ENCODE assay signal across 1 cellular context in the genomic region with DNA sequence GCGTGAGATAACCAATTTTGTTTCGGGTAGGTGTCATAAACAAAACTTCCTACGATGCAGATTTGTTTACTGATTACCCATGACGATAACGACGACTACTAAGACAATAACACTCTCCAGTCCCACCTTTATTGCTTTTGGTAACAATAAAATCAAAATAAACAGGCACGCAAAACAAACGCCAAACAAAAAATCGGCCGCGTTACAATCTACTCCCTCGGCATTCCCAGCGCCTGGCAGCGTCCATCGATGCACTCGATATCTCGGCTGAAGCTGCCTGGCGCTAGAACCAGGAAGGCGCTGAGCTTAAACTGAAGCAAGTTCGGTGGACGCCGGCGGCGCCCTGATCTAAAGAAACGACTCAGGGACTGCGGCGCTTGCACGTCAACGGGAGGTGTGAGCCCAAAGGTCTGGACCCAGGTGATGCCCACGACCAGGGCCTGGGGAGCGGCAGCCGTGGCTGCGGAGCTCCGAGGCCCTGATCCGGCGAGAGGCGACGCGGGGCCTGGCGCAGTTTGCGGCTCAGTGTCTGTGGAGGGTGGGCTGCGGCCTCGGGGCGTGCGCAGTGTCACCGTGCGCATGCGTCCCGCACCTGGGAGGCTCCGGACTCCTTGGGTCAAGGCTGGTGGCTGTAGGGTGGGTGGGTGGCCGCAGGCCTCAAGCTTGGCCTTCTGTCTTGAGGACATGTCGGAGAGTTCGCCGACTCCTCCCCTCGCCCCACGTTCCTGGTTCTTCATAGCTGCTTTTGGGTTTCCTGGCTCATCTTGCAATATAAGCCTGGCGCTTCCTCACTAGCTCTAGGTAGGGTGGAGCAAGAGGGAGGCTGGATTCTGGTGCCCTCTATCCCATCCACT.
TF ChIP-seq lines count a peak whose summit lies in the region.

A gene with protein sequence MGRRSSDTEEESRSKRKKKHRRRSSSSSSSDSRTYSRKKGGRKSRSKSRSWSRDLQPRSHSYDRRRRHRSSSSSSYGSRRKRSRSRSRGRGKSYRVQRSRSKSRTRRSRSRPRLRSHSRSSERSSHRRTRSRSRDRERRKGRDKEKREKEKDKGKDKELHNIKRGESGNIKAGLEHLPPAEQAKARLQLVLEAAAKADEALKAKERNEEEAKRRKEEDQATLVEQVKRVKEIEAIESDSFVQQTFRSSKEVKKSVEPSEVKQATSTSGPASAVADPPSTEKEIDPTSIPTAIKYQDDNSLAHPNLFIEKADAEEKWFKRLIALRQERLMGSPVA (plus strand): TSS at position 286 of the 854 bp plus-strand sequence. CDS start 12,016 bp downstream, outside the sequence.

TF ChIP-seq in HepG2, 621 proteins besides CTCF, POLR2A, EP300 and RAD21 (continues in another document):
- peak; percentile 34; the same call in 1 of the 2 replicates for TF ChIP-seq KDM4B (CRISPR knock-in tag; IDR thresholded peaks at IDR 0.05)
- TF ChIP-seq AKAP8 (CRISPR knock-in tag; IDR thresholded peaks at IDR 0.05), result no peak
- TF ChIP-seq ATF1 (CRISPR knock-in tag; IDR thresholded peaks at IDR 0.05), result peak; percentile 50; the same call in 1 of the 2 replicates
- TF ChIP-seq ELF4 (CRISPR knock-in tag; IDR thresholded peaks at IDR 0.05; ENCODE audit: borderline replicate concordance), result peak; percentile 97
- no peak for TF ChIP-seq ZNF343 (CRISPR knock-in tag; IDR thresholded peaks at IDR 0.05)
- TF ChIP-seq, protein P1, sequence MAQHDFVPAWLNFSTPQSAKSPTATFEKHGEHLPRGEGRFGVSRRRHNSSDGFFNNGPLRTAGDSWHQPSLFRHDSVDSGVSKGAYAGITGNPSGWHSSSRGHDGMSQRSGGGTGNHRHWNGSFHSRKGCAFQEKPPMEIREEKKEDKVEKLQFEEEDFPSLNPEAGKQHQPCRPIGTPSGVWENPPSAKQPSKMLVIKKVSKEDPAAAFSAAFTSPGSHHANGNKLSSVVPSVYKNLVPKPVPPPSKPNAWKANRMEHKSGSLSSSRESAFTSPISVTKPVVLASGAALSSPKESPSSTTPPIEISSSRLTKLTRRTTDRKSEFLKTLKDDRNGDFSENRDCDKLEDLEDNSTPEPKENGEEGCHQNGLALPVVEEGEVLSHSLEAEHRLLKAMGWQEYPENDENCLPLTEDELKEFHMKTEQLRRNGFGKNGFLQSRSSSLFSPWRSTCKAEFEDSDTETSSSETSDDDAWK (CRISPR knock-in tag; IDR thresholded peaks at IDR 0.05), result no peak
- TF ChIP-seq, protein P2, sequence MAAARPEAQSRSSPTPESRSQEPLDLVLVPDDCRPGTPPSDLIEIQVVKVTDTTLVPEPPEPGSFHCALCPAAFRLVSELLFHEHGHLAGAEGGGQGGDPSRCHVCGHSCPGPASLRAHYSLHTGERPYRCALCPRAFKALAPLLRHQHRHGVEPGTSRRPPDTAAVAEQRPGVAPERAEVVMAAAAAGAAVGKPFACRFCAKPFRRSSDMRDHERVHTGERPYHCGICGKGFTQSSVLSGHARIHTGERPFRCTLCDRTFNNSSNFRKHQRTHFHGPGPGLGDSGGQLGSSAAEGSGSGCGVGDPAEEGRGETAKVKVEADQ (CRISPR knock-in tag; IDR thresholded peaks at IDR 0.05; ENCODE audit: borderline replicate concordance), result peak; percentile 87
- no peak; the same call in 1 of the 2 replicates for TF ChIP-seq ZNF101 (CRISPR knock-in tag; IDR thresholded peaks at IDR 0.05; ENCODE audit: borderline replicate concordance, low read depth)
- TF ChIP-seq IKZF4 (CRISPR knock-in tag; IDR thresholded peaks at IDR 0.05; ENCODE audit: borderline replicate concordance, low read depth, not compliant biosample characterization), result peak; percentile 73
- TF ChIP-seq ONECUT2 (CRISPR knock-in tag; IDR thresholded peaks at IDR 0.05), result 0 out of 2 replicates have a peak, but pooled peaks have one; percentile 33
- TF ChIP-seq TAF15 (IDR thresholded peaks at IDR 0.05; ENCODE audit: low read depth, low read length, poor library complexity, severe bottlenecking), result no peak
- TF ChIP-seq ZNF33B (CRISPR knock-in tag; IDR thresholded peaks at IDR 0.05), result peak; percentile 82; the same call in 1 of the 2 replicates
- TF ChIP-seq ZNF678 (CRISPR knock-in tag; IDR thresholded peaks at IDR 0.05), result 0 out of 2 replicates have a peak, but pooled peaks have one; percentile 20
- TF ChIP-seq NFKBIZ (CRISPR knock-in tag; IDR thresholded peaks at IDR 0.05), result peak; percentile 58; the same call in 1 of the 2 replicates
- TF ChIP-seq PAX8 (CRISPR knock-in tag; IDR thresholded peaks at IDR 0.05; ENCODE audit: borderline replicate concordance), result no peak
- peak; percentile 94 for TF ChIP-seq ZNF274 (CRISPR knock-in tag; IDR thresholded peaks at IDR 0.05)
- TF ChIP-seq ETV5 (CRISPR knock-in tag; IDR thresholded peaks at IDR 0.05; ENCODE audit: borderline replicate concordance), result peak; percentile 32; the same call in 1 of the 2 replicates
- TF ChIP-seq MEIS2 (CRISPR knock-in tag; IDR thresholded peaks at IDR 0.05), result peak; percentile 61; the same call in 1 of the 2 replicates
- no peak for TF ChIP-seq ZNF234 (CRISPR knock-in tag; conservative IDR thresholded peaks at IDR 0.05)
- no peak for TF ChIP-seq RBAK (CRISPR knock-in tag; IDR thresholded peaks at IDR 0.05)
- TF ChIP-seq ETV6 (CRISPR knock-in tag; conservative IDR thresholded peaks at IDR 0.05), result no peak; the same call in 1 of the 2 replicates
- TF ChIP-seq, protein P3, sequence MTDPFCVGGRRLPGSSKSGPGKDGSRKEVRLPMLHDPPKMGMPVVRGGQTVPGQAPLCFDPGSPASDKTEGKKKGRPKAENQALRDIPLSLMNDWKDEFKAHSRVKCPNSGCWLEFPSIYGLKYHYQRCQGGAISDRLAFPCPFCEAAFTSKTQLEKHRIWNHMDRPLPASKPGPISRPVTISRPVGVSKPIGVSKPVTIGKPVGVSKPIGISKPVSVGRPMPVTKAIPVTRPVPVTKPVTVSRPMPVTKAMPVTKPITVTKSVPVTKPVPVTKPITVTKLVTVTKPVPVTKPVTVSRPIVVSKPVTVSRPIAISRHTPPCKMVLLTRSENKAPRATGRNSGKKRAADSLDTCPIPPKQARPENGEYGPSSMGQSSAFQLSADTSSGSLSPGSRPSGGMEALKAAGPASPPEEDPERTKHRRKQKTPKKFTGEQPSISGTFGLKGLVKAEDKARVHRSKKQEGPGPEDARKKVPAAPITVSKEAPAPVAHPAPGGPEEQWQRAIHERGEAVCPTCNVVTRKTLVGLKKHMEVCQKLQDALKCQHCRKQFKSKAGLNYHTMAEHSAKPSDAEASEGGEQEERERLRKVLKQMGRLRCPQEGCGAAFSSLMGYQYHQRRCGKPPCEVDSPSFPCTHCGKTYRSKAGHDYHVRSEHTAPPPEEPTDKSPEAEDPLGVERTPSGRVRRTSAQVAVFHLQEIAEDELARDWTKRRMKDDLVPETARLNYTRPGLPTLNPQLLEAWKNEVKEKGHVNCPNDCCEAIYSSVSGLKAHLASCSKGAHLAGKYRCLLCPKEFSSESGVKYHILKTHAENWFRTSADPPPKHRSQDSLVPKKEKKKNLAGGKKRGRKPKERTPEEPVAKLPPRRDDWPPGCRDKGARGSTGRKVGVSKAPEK (CRISPR knock-in tag; IDR thresholded peaks at IDR 0.05; ENCODE audit: borderline replicate concordance), result no peak
- TF ChIP-seq ZSCAN20 (CRISPR knock-in tag; IDR thresholded peaks at IDR 0.05; ENCODE audit: borderline replicate concordance), result peak; percentile 81
- TF ChIP-seq TBL1XR1 (IDR thresholded peaks at IDR 0.05; ENCODE audit: borderline replicate concordance, low read length, partially characterized antibody), result peak; percentile 23
- TF ChIP-seq ZNF543 (CRISPR knock-in tag; IDR thresholded peaks at IDR 0.05), result peak; percentile 89
- 0 out of 2 replicates have a peak, but pooled peaks have one; percentile 29 for TF ChIP-seq FOSL2 (CRISPR knock-in tag; IDR thresholded peaks at IDR 0.05)
- peak; percentile 92 for TF ChIP-seq NFKB2 (CRISPR knock-in tag; IDR thresholded peaks at IDR 0.05; ENCODE audit: borderline replicate concordance)
- TF ChIP-seq ZFP62 (CRISPR knock-in tag; IDR thresholded peaks at IDR 0.05), result no peak
- TF ChIP-seq ZEB1 (IDR thresholded peaks at IDR 0.05; ENCODE audit: insufficient replicate concordance, low read depth), result peak; percentile 33
- peak; percentile 91; the same call in 1 of the 2 replicates for TF ChIP-seq ZNF235 (CRISPR knock-in tag; IDR thresholded peaks at IDR 0.05; ENCODE audit: borderline replicate concordance)
- TF ChIP-seq GLI4 (CRISPR knock-in tag; IDR thresholded peaks at IDR 0.05; ENCODE audit: borderline replicate concordance), result peak; percentile 94; the same call in 1 of the 2 replicates
- peak; percentile 86; the same call in 1 of the 2 replicates for TF ChIP-seq WIZ (CRISPR knock-in tag; IDR thresholded peaks at IDR 0.05)
- no peak for TF ChIP-seq LCORL (IDR thresholded peaks at IDR 0.05)
- TF ChIP-seq LCORL (CRISPR knock-in tag; IDR thresholded peaks at IDR 0.05), result peak; percentile 73
- peak; percentile 99 for TF ChIP-seq HNRNPLL (IDR thresholded peaks at IDR 0.05; ENCODE audit: low read depth, low read length, poor library complexity, severe bottlenecking)
- TF ChIP-seq, protein P4, sequence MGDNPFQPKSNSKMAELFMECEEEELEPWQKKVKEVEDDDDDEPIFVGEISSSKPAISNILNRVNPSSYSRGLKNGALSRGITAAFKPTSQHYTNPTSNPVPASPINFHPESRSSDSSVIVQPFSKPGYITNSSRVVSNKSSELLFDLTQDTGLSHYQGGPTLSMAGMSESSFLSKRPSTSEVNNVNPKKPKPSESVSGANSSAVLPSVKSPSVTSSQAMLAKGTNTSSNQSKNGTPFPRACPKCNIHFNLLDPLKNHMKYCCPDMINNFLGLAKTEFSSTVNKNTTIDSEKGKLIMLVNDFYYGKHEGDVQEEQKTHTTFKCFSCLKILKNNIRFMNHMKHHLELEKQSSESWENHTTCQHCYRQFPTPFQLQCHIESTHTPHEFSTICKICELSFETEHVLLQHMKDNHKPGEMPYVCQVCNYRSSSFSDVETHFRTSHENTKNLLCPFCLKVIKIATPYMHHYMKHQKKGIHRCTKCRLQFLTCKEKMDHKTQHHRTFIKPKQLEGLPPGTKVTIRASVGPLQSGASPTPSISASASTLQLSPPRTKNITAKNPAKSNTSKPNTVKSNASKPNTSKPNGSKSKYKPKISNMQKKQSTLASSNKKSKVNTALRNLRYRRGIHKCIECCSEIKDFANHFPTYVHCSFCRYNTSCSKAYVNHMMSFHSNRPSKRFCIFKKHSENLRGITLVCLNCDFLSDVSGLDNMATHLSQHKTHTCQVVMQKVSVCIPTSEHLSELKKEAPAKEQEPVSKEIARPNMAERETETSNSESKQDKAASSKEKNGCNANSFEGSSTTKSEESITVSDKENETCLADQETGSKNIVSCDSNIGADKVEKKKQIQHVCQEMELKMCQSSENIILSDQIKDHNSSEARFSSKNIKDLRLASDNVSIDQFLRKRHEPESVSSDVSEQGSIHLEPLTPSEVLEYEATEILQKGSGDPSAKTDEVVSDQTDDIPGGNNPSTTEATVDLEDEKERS (CRISPR knock-in tag; IDR thresholded peaks at IDR 0.05), result no peak
- TF ChIP-seq, protein P5, sequence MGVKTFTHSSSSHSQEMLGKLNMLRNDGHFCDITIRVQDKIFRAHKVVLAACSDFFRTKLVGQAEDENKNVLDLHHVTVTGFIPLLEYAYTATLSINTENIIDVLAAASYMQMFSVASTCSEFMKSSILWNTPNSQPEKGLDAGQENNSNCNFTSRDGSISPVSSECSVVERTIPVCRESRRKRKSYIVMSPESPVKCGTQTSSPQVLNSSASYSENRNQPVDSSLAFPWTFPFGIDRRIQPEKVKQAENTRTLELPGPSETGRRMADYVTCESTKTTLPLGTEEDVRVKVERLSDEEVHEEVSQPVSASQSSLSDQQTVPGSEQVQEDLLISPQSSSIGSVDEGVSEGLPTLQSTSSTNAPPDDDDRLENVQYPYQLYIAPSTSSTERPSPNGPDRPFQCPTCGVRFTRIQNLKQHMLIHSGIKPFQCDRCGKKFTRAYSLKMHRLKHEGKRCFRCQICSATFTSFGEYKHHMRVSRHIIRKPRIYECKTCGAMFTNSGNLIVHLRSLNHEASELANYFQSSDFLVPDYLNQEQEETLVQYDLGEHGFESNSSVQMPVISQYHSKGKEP (CRISPR knock-in tag; IDR thresholded peaks at IDR 0.05), result no peak
- peak; percentile 95 for TF ChIP-seq ZSCAN31 (CRISPR knock-in tag; IDR thresholded peaks at IDR 0.05; ENCODE audit: low read depth)
- TF ChIP-seq, protein P6, sequence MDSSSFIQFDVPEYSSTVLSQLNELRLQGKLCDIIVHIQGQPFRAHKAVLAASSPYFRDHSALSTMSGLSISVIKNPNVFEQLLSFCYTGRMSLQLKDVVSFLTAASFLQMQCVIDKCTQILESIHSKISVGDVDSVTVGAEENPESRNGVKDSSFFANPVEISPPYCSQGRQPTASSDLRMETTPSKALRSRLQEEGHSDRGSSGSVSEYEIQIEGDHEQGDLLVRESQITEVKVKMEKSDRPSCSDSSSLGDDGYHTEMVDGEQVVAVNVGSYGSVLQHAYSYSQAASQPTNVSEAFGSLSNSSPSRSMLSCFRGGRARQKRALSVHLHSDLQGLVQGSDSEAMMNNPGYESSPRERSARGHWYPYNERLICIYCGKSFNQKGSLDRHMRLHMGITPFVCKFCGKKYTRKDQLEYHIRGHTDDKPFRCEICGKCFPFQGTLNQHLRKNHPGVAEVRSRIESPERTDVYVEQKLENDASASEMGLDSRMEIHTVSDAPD (CRISPR knock-in tag; IDR thresholded peaks at IDR 0.05), result 0 out of 2 replicates have a peak, but pooled peaks have one; percentile 48
- TF ChIP-seq, protein P7, sequence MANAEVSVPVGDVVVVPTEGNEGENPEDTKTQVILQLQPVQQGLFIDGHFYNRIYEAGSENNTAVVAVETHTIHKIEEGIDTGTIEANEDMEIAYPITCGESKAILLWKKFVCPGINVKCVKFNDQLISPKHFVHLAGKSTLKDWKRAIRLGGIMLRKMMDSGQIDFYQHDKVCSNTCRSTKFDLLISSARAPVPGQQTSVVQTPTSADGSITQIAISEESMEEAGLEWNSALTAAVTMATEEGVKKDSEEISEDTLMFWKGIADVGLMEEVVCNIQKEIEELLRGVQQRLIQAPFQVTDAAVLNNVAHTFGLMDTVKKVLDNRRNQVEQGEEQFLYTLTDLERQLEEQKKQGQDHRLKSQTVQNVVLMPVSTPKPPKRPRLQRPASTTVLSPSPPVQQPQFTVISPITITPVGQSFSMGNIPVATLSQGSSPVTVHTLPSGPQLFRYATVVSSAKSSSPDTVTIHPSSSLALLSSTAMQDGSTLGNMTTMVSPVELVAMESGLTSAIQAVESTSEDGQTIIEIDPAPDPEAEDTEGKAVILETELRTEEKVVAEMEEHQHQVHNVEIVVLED (CRISPR knock-in tag; IDR thresholded peaks at IDR 0.05; ENCODE audit: borderline replicate concordance), result peak; percentile 90
- TF ChIP-seq, protein P8, sequence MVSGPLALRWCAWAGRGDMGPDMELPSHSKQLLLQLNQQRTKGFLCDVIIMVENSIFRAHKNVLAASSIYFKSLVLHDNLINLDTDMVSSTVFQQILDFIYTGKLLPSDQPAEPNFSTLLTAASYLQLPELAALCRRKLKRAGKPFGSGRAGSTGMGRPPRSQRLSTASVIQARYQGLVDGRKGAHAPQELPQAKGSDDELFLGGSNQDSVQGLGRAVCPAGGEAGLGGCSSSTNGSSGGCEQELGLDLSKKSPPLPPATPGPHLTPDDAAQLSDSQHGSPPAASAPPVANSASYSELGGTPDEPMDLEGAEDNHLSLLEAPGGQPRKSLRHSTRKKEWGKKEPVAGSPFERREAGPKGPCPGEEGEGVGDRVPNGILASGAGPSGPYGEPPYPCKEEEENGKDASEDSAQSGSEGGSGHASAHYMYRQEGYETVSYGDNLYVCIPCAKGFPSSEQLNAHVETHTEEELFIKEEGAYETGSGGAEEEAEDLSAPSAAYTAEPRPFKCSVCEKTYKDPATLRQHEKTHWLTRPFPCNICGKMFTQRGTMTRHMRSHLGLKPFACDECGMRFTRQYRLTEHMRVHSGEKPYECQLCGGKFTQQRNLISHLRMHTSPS (CRISPR knock-in tag; IDR thresholded peaks at IDR 0.05; ENCODE audit: low read depth), result no peak
- TF ChIP-seq SRF (IDR thresholded peaks at IDR 0.05; ENCODE audit: low read depth, low read length), result peak; percentile 97
- TF ChIP-seq KAT2B (IDR thresholded peaks at IDR 0.05; ENCODE audit: borderline replicate concordance, low read depth, low read length), result no peak
- peak; percentile 88 for TF ChIP-seq GABPB1 (CRISPR knock-in tag; IDR thresholded peaks at IDR 0.05)
- TF ChIP-seq ZNF383 (CRISPR knock-in tag; IDR thresholded peaks at IDR 0.05; ENCODE audit: borderline replicate concordance), result 0 out of 2 replicates have a peak, but pooled peaks have one; percentile 36
